18 cellular contexts compared by ENCODE assay signal in genomic region chr9:133401588-133401987, GRCh38. TPM values are rescaled to one million over a fixed set of nuclear protein-coding genes. Genes with fewer than 3 reads are reported as not detected.
DNase-seq lines count a peak whose midpoint lies in the region; ATAC-seq and TF ChIP-seq lines count a peak whose summit lies in the region.
"Had no signal": no experiment of that assay in that cellular context is flagged by ENCODE, and none has a peak within 500 bp of the region (broad histone marks: within the 10 kb centered on the region; RNA-seq: fewer than 3 reads in every experiment).

No MANE protein-coding gene starts in this region.

- CTCF ChIA-PET in HEK293 (lab: Yijun Ruan, JAX) = interaction anchor here (0.7 to 1.4 kb wide), 4 partner anchors 8 to 36 kb away, joined by 3 to 6 read pairs (median 4); no protein-coding TSS in a partner anchor

- H3K36me3 Mint-ChIP-seq in activated naive CD4-positive, alpha-beta T cell treated with anti-CD3 and anti-CD28 coated beads, Interleukin-2, amount 50 U/mL, for 72 hours = peaks cover 5% of the 10 kb centered on the region in 2 donors
- peaks cover 35% of the 10 kb centered on the region for H3K36me3 Mint-ChIP-seq in stimulated activated effector memory CD8-positive, alpha-beta T cell treated with anti-CD3 and anti-CD28 coated beads, Interleukin-12 subunit alpha, Interleukin-12 subunit beta, amount 100 ng/mL, for 72 hours
- H3K36me3 Mint-ChIP-seq: IgD-negative memory B cell had no signal

- no peak for ATAC-seq in activated naive CD4-positive, alpha-beta T cell treated with anti-CD3 and anti-CD28 coated beads, Interleukin-2, amount 50 U/mL, for 72 hours
- ATAC-seq in stimulated activated effector memory CD8-positive, alpha-beta T cell treated with anti-CD3 and anti-CD28 coated beads, Interleukin-12 subunit alpha, Interleukin-12 subunit beta, amount 100 ng/mL, for 72 hours = no peak

- H3K9me3 Mint-ChIP-seq in activated naive CD4-positive, alpha-beta T cell treated with anti-CD3 and anti-CD28 coated beads, Interleukin-2, amount 50 U/mL, for 72 hours = no peaks in the 10 kb centered on the region
- no peaks in the 10 kb centered on the region for H3K9me3 Mint-ChIP-seq in stimulated activated effector memory CD8-positive, alpha-beta T cell treated with anti-CD3 and anti-CD28 coated beads, Interleukin-12 subunit alpha, Interleukin-12 subunit beta, amount 100 ng/mL, for 72 hours
- H3K9me3 Mint-ChIP-seq: CD14-positive monocyte; CD4-positive, alpha-beta memory T cell; IgD-negative memory B cell had no signal

- no peak for DNase-seq in activated naive CD4-positive, alpha-beta T cell treated with anti-CD3 and anti-CD28 coated beads, Interleukin-2, amount 50 U/mL, for 72 hours (ENCODE audit: low spot score in 2 of 2)
- no peak for DNase-seq in activated naive CD4-positive, alpha-beta T cell treated with anti-CD3 and anti-CD28 coated beads, Interleukin-2, amount 50 U/mL, for 16 hours
- DNase-seq in epidermal melanocyte (ENCODE audit: insufficient read length, low spot score) = peak; percentile 11
- no peak for DNase-seq in stimulated activated effector memory CD8-positive, alpha-beta T cell treated with anti-CD3 and anti-CD28 coated beads, Interleukin-12 subunit alpha, Interleukin-12 subunit beta, amount 100 ng/mL, for 72 hours (ENCODE audit: low spot score in 2 of 2)
- no peak for DNase-seq in Kasumi-1 (lab: John Stamatoyannopoulos, UW)
- DNase-seq in tibial nerve (ENCODE audit: low spot score in 2 of 2) = no peak
- no peak for DNase-seq in NCI-H82 treated with DMSO at 0.1 percent for 48 hours (lab: John Stamatoyannopoulos, UW; ENCODE audit: unreplicated experiment)
- DNase-seq: DMS79 treated with DMSO at 0.1 percent for 48 hours, GF-D8 had no signal

- no peak overlapping the region for H3K27ac ChIP-seq in HEK293 (ENCODE audit: extremely low read depth, low read depth, low read length)
- no peak overlapping the region for H3K27ac ChIP-seq in tibial nerve
- H3K27ac ChIP-seq: BLaER1, HL-60 had no signal

- peaks cover 2% of the 10 kb centered on the region for H3K4me1 Mint-ChIP-seq in stimulated activated effector memory CD8-positive, alpha-beta T cell treated with anti-CD3 and anti-CD28 coated beads, Interleukin-12 subunit alpha, Interleukin-12 subunit beta, amount 100 ng/mL, for 72 hours
- H3K4me1 Mint-ChIP-seq: CD14-positive monocyte had no signal

- H3K4me1 ChIP-seq in HEK293 (ENCODE audit: control insufficient read depth, insufficient read depth, low read length) (no peaks in the 10 kb centered on the region), tibial nerve (no peaks in the 10 kb centered on the region)
- H3K4me1 ChIP-seq: HAP-1 had no signal

- no peak overlapping the region for H3K4me3 Mint-ChIP-seq in stimulated activated effector memory CD8-positive, alpha-beta T cell treated with anti-CD3 and anti-CD28 coated beads, Interleukin-12 subunit alpha, Interleukin-12 subunit beta, amount 100 ng/mL, for 72 hours
- H3K4me3 Mint-ChIP-seq: CD14-positive monocyte; CD4-positive, alpha-beta memory T cell; IgD-negative memory B cell had no signal

- no peak for TF ChIP-seq POLR2A in tibial nerve (IDR thresholded peaks at IDR 0.05)

- POLR2A ChIA-PET in HEK293 (lab: Yijun Ruan, JAX) = interaction anchor here (0.7 to 1.4 kb wide), 2 partner anchors 54 to 78 kb away, joined by 3 to 4 read pairs; partner anchors contain the start of genes MED22 and RPL7A

- H3K9me3 ChIP-seq in HEK293 (ENCODE audit: control insufficient read depth, insufficient read depth, low read depth, low read length) = no peaks in the 10 kb centered on the region
- H3K9me3 ChIP-seq in tibial nerve = no peaks in the 10 kb centered on the region
- H3K9me3 ChIP-seq: BLaER1, HAP-1 had no signal

- WGBS in tibial nerve, 2 donors = 88 to 95% methylated on average over 2 to 6 of the region's 6 CpGs

- H3K4me3 ChIP-seq in HEK293 (ENCODE audit: low read depth, low read length) (no peak overlapping the region), tibial nerve (no peak overlapping the region)
- H3K4me3 ChIP-seq: BLaER1, HAP-1 had no signal

- TF ChIP-seq CTCF in HEK293 (tag by site-specific recombination; IDR thresholded peaks at IDR 0.05) (no peak), tibial nerve (IDR thresholded peaks at IDR 0.05) (no peak)

- H3K27ac Mint-ChIP-seq in activated naive CD4-positive, alpha-beta T cell treated with anti-CD3 and anti-CD28 coated beads, Interleukin-2, amount 50 U/mL, for 72 hours = peak overlapping the region; percentile 9 to 55
- peak overlapping the region; percentile 20 for H3K27ac Mint-ChIP-seq in stimulated activated effector memory CD8-positive, alpha-beta T cell treated with anti-CD3 and anti-CD28 coated beads, Interleukin-12 subunit alpha, Interleukin-12 subunit beta, amount 100 ng/mL, for 72 hours
- H3K27ac Mint-ChIP-seq: IgD-negative memory B cell had no signal

- no peak for TF ChIP-seq EP300 in tibial nerve (IDR thresholded peaks at IDR 0.05)

- peaks cover 0 to 49% of the 10 kb centered on the region in 2 experiments; a peak in 1 of 3 replicates for H3K36me3 ChIP-seq in HEK293 (ENCODE audit: control insufficient read depth in 2 of 2, insufficient read depth in 1 of 2, low read length in 2 of 2)
- peaks cover 0 to 62% (median 0%) of the 10 kb centered on the region in 3 donors for H3K36me3 ChIP-seq in tibial nerve

- H3K27me3 ChIP-seq in tibial nerve = no peaks in the 10 kb centered on the region
- H3K27me3 ChIP-seq: BLaER1 had no signal

TF ChIP-seq in HEK293, 187 proteins besides CTCF, POLR2A, EP300 and RAD21:
- TF ChIP-seq ZNF549 (tag by site-specific recombination; IDR thresholded peaks at IDR 0.05) (no peak), ZIC2 (tag by site-specific recombination; IDR thresholded peaks at IDR 0.05) (peak; percentile 28; the same call in 1 of the 2 replicates), KLF1 (tag by site-specific recombination; IDR thresholded peaks at IDR 0.05) (peak; percentile 41; the same call in 1 of the 2 replicates)

RNA-seq across cellular contexts. Expression of gene REXO4, which starts 16.2 kb away (rescaled TPM):
- 10 to 100 TPM; 20.6 to 28.3 TPM for total RNA-seq in activated naive CD4-positive, alpha-beta T cell treated with anti-CD3 and anti-CD28 coated beads, Interleukin-2, amount 50 U/mL, for 72 hours
- total RNA-seq in tibial nerve = 10 to 100 TPM; 17.9 to 27.0 (median 22.7) TPM

RNA-seq across cellular contexts. Expression of gene ADAMTS13, which starts 20.6 kb away (rescaled TPM):
- total RNA-seq in activated naive CD4-positive, alpha-beta T cell treated with anti-CD3 and anti-CD28 coated beads, Interleukin-2, amount 50 U/mL, for 72 hours = 1 to 10 TPM; 2.6 to 5.4 TPM
- 1 to 10 TPM; 1.7 to 4.3 (median 3.2) TPM for total RNA-seq in tibial nerve

RNA-seq across cellular contexts. Expression of gene STKLD1, which starts 25.4 kb away (rescaled TPM):
- 1 to 10 TPM in 1 of 2 donors, not detected in 1; 1.1 TPM for total RNA-seq in activated naive CD4-positive, alpha-beta T cell treated with anti-CD3 and anti-CD28 coated beads, Interleukin-2, amount 50 U/mL, for 72 hours
- 1 to 10 TPM in 1 of 4 donors, under 1 TPM in 3; 0.22 to 1.0 (median 0.69) TPM for total RNA-seq in tibial nerve
- total RNA-seq: H1, HT1080 had no signal

RNA-seq across cellular contexts. Expression of gene SURF4, which starts 25.7 kb away (rescaled TPM):
- total RNA-seq in activated naive CD4-positive, alpha-beta T cell treated with anti-CD3 and anti-CD28 coated beads, Interleukin-2, amount 50 U/mL, for 72 hours = 100 to 1,000 TPM; 255 to 272 TPM
- total RNA-seq in tibial nerve = 100 to 1,000 TPM; 102 to 213 (median 123) TPM

RNA-seq across cellular contexts. Expression of gene SURF2, which starts 45.2 kb away (rescaled TPM):
- total RNA-seq in activated naive CD4-positive, alpha-beta T cell treated with anti-CD3 and anti-CD28 coated beads, Interleukin-2, amount 50 U/mL, for 72 hours = 10 to 100 TPM in 1 of 2 donors, 1 to 10 TPM in 1; 10.0 to 12.9 TPM
- 10 to 100 TPM; 12.2 to 24.3 (median 23.0) TPM for total RNA-seq in tibial nerve
